ENCODE assay signal across 13 cellular contexts in the genomic region with DNA sequence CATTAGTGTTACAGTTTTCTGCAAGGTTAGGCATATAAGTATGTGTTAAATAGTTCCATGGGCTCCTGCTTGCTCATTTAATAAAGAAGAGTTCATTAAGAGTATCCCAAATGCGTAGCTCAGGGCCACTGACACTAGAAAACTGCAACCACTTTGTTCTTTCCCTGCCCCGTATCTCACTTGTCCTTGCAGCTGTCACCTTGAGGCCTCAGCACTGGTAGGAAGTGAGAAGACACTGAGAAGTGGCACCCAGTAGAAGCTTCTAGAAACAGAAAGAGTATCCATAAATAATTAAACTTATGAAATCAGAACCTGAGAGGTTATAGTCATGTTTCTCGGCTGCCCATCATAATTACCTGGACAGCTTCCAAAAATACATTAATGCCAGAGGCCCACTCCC.
"Had no signal": no experiment of that assay in that cellular context is flagged by ENCODE, and none has a peak within 500 bp of the region (broad histone marks: within the 10 kb centered on the region; RNA-seq: fewer than 3 reads in every experiment).

No MANE protein-coding gene starts in this region.

- ATAC-seq: stimulated activated effector memory CD8-positive, alpha-beta T cell treated with anti-CD3 and anti-CD28 coated beads, Interleukin-12 subunit alpha, Interleukin-12 subunit beta, amount 100 ng/mL, for 72 hours had no signal

- FAIRE-seq: endothelial cell of umbilical vein had no signal

- DNase-seq: activated B cell treated with CpG ODN at 0.5 μM for 24 hours; activated CD4-positive, alpha-beta memory T cell treated with anti-CD3 and anti-CD28 coated beads for 36 hours; activated CD4-positive, alpha-beta T cell treated with anti-CD3 and anti-CD28 coated beads for 4 hours; activated gamma-delta T cell treated with Interleukin-2 at 50 U/mL for 16 hours; activated T-cell treated with anti-CD3 and anti-CD28 coated beads for 4 hours; effector CD8-positive, alpha-beta T cell; occipital lobe; posterior cingulate gyrus; sigmoid colon; stimulated activated CD4-positive, alpha-beta T cell treated with anti-CD3 and anti-CD28 coated beads, Interleukin-4, amount 100 ng/mL, for 24 hours; stomach had no signal
